In genomic region chr3:149198611-149199010, GRCh38 we compare ENCODE assay signal across 18 cellular contexts. TPM values are rescaled to one million over a fixed set of nuclear protein-coding genes. Genes with fewer than 3 reads are reported as not detected.
DNase-seq lines count a peak whose midpoint lies in the region; FAIRE-seq and TF ChIP-seq lines count a peak whose summit lies in the region.
"Had no signal": no experiment of that assay in that cellular context is flagged by ENCODE, and none has a peak within 500 bp of the region (broad histone marks: within the 10 kb centered on the region; RNA-seq: fewer than 3 reads in every experiment).

No MANE protein-coding gene starts in this region.

- peak; percentile 13 for DNase-seq in AG10803 (ENCODE audit: low read depth)
- peak; percentile 37 for DNase-seq in HT1080 (ENCODE audit: low read depth)
- peak; percentile 76 for DNase-seq in astrocyte (ENCODE audit: low read depth)
- peak; percentile 80 for DNase-seq in islet precursor cell
- no peak for DNase-seq in NOMO-1 treated with dmso at 0.1 percent for 144 hours (lab: John Stamatoyannopoulos, UW; ENCODE audit: unreplicated experiment)
- no peak for DNase-seq in activated CD4-positive, alpha-beta memory T cell treated with anti-CD3 and anti-CD28 coated beads for 36 hours
- DNase-seq in NCI-H526 treated with DMSO at 0.1 percent for 48 hours (lab: John Stamatoyannopoulos, UW) = no peak
- no peak for DNase-seq in activated effector memory CD4-positive, alpha-beta T cell treated with Interleukin-2 at 50 U/mL for 16 hours
- DNase-seq: ACHN; activated CD8-positive, alpha-beta memory T cell treated with anti-CD3 and anti-CD28 coated beads, Interleukin-2, amount 10 ng/mL, durations not matched to agents 7 days and 5 days; activated naive CD8-positive, alpha-beta T cell treated with anti-CD3 and anti-CD28 coated beads for 36 hours; mammary epithelial cell; MG63; pancreas; stimulated activated CD4-positive, alpha-beta T cell treated with anti-CD3 and anti-CD28 coated beads, Interleukin-12 subunit alpha, Interleukin-12 subunit beta, amount 100 ng/mL, for 4 hours had no signal

- CTCF ChIA-PET in activated CD4-positive, alpha-beta memory T cell treated with anti-CD3 and anti-CD28 coated beads for 36 hours (lab: Charles Lee) = no interaction called here

- no peak overlapping the region for H2AFZ ChIP-seq in astrocyte (ENCODE audit: low read depth, low read length)

- POLR2A ChIA-PET in activated CD4-positive, alpha-beta memory T cell treated with anti-CD3 and anti-CD28 coated beads for 36 hours (lab: Charles Lee) = no interaction called here

- no peaks in the 10 kb centered on the region for H3K79me2 ChIP-seq in astrocyte (ENCODE audit: insufficient read depth, low read length)

- H3K9ac ChIP-seq in astrocyte (ENCODE audit: low read length) = no peak overlapping the region

- no peaks in the 10 kb centered on the region for H3K9me3 Mint-ChIP-seq in astrocyte (ENCODE audit: unreplicated experiment)
- no peaks in the 10 kb centered on the region for H3K9me3 Mint-ChIP-seq in activated CD4-positive, alpha-beta memory T cell treated with anti-CD3 and anti-CD28 coated beads for 36 hours
- H3K9me3 Mint-ChIP-seq: activated naive CD8-positive, alpha-beta T cell treated with anti-CD3 and anti-CD28 coated beads for 36 hours; central memory CD8-positive, alpha-beta T cell had no signal

- peaks cover 7% of the 10 kb centered on the region for H3K4me1 ChIP-seq in astrocyte (ENCODE audit: insufficient read depth, low read length)
- H3K4me1 ChIP-seq: pancreas had no signal

- no peak overlapping the region for H3K27ac ChIP-seq in astrocyte (ENCODE audit: low read depth, low read length)
- H3K27ac ChIP-seq: HL-60, pancreas had no signal

- no peak for TF ChIP-seq CTCF in AG10803 (conservative IDR thresholded peaks at IDR 0.05; ENCODE audit: low read length)
- no peak for TF ChIP-seq CTCF in astrocyte (IDR thresholded peaks at IDR 0.05; ENCODE audit: insufficient read depth, low read depth, low read length)

- no peaks in the 10 kb centered on the region for H3K9me3 ChIP-seq in astrocyte (ENCODE audit: insufficient read depth, low read depth, low read length)
- H3K9me3 ChIP-seq: MG63, pancreas had no signal

- H3K27me3 ChIP-seq in astrocyte (ENCODE audit: insufficient read depth, low read length) = no peaks in the 10 kb centered on the region
- H3K27me3 ChIP-seq: MG63, pancreas had no signal

- no peak overlapping the region for H3K4me3 ChIP-seq in AG10803 (ENCODE audit: low read length)
- peak overlapping the region; percentile 3 for H3K4me3 ChIP-seq in astrocyte (ENCODE audit: insufficient read depth, low read depth, low read length)
- H3K4me3 ChIP-seq: MG63, pancreas had no signal

- peak overlapping the region; percentile 64 for H3K4me3 Mint-ChIP-seq in astrocyte (ENCODE audit: unreplicated experiment)
- no peak overlapping the region for H3K4me3 Mint-ChIP-seq in activated CD4-positive, alpha-beta memory T cell treated with anti-CD3 and anti-CD28 coated beads for 36 hours
- H3K4me3 Mint-ChIP-seq: activated CD8-positive, alpha-beta memory T cell treated with anti-CD3 and anti-CD28 coated beads, Interleukin-2, amount 10 ng/mL, durations not matched to agents 7 days and 5 days; activated naive CD8-positive, alpha-beta T cell treated with anti-CD3 and anti-CD28 coated beads for 36 hours; central memory CD8-positive, alpha-beta T cell had no signal

- H3K4me1 Mint-ChIP-seq in astrocyte (ENCODE audit: low read depth, unreplicated experiment) = peaks cover 15% of the 10 kb centered on the region
- peaks cover under 1% of the 10 kb centered on the region for H3K4me1 Mint-ChIP-seq in activated CD4-positive, alpha-beta memory T cell treated with anti-CD3 and anti-CD28 coated beads for 36 hours (ENCODE audit: low read depth)
- H3K4me1 Mint-ChIP-seq: central memory CD8-positive, alpha-beta T cell had no signal

- no peaks in the 10 kb centered on the region for H3K36me3 ChIP-seq in astrocyte (ENCODE audit: insufficient read depth, low read length)
- H3K36me3 ChIP-seq: MG63, pancreas had no signal

- H4K20me1 ChIP-seq in astrocyte (ENCODE audit: insufficient read depth, low read length) = no peaks in the 10 kb centered on the region

- no peak overlapping the region for H3K27ac Mint-ChIP-seq in astrocyte (ENCODE audit: unreplicated experiment)
- H3K27ac Mint-ChIP-seq in activated CD4-positive, alpha-beta memory T cell treated with anti-CD3 and anti-CD28 coated beads for 36 hours = no peak overlapping the region
- H3K27ac Mint-ChIP-seq: activated CD8-positive, alpha-beta memory T cell treated with anti-CD3 and anti-CD28 coated beads, Interleukin-2, amount 10 ng/mL, durations not matched to agents 7 days and 5 days; activated naive CD8-positive, alpha-beta T cell treated with anti-CD3 and anti-CD28 coated beads for 36 hours had no signal

- peak overlapping the region; percentile 65 for H3K4me2 ChIP-seq in astrocyte (ENCODE audit: low read length)

- H3K27me3 Mint-ChIP-seq in astrocyte (ENCODE audit: low read depth, unreplicated experiment) = no peaks in the 10 kb centered on the region
- H3K27me3 Mint-ChIP-seq in activated CD4-positive, alpha-beta memory T cell treated with anti-CD3 and anti-CD28 coated beads for 36 hours = peaks cover 5% of the 10 kb centered on the region
- H3K27me3 Mint-ChIP-seq: central memory CD8-positive, alpha-beta T cell had no signal

- no peak for FAIRE-seq in astrocyte (lab: Jason Lieb, UNC)
- FAIRE-seq: H54, pancreas had no signal

- intact Hi-C loops in activated CD4-positive, alpha-beta memory T cell treated with anti-CD3 and anti-CD28 coated beads for 36 hours (cut with micrococcal nuclease) = no loop called here

- no peaks in the 10 kb centered on the region for H3K36me3 Mint-ChIP-seq in astrocyte (ENCODE audit: low read depth, unreplicated experiment)
- no peaks in the 10 kb centered on the region for H3K36me3 Mint-ChIP-seq in activated CD4-positive, alpha-beta memory T cell treated with anti-CD3 and anti-CD28 coated beads for 36 hours
- H3K36me3 Mint-ChIP-seq: activated CD8-positive, alpha-beta memory T cell treated with anti-CD3 and anti-CD28 coated beads, Interleukin-2, amount 10 ng/mL, durations not matched to agents 7 days and 5 days; activated naive CD8-positive, alpha-beta T cell treated with anti-CD3 and anti-CD28 coated beads for 36 hours had no signal

RNA-seq across cellular contexts. Expression of gene CP, which starts 23.0 kb away (rescaled TPM):
- total RNA-seq in HT1080 (2014; rRNA removed; shearing (Covaris generic)) = not detected in 2 replicates
- polyA plus RNA-seq in HT1080 (2015; cell fraction: cytosol; rRNA removed) = 0.10 TPM in 1 of 2 replicates, not detected in the other
- polyA plus RNA-seq in HT1080 (2015; cell fraction: nucleus; rRNA removed) = 0.10 TPM in 1 of 2 replicates, not detected in the other
- 0.48 TPM in 1 of 2 replicates, not detected in the other for total RNA-seq in astrocyte
- not detected for total RNA-seq in activated CD4-positive, alpha-beta memory T cell treated with anti-CD3 and anti-CD28 coated beads for 36 hours
- total RNA-seq: activated CD8-positive, alpha-beta memory T cell treated with anti-CD3 and anti-CD28 coated beads, Interleukin-2, amount 10 ng/mL, durations not matched to agents 7 days and 5 days; activated naive CD8-positive, alpha-beta T cell treated with anti-CD3 and anti-CD28 coated beads for 36 hours; mammary epithelial cell had no signal
- polyA plus RNA-seq: mammary epithelial cell had no signal

Comparison
In these comparisons a context has a peak if more than half of its experiments do, and no peak if none do; other contexts are left out.
1. DNase-seq: peak in AG10803 (single experiment), HT1080 (single experiment), astrocyte (single experiment) and islet precursor cell (single experiment); none in NOMO-1 treated with dmso at 0.1 percent for 144 hours (single experiment), activated CD4-positive, alpha-beta memory T cell treated with anti-CD3 and anti-CD28 coated beads for 36 hours (single experiment), NCI-H526 treated with DMSO at 0.1 percent for 48 hours (single experiment) and activated effector memory CD4-positive, alpha-beta T cell treated with Interleukin-2 at 50 U/mL for 16 hours (single experiment).